In genomic region chr4:25313194-25313895, GRCh38 we compare ENCODE assay signal across 8 cellular contexts. TPM values are rescaled to one million over a fixed set of nuclear protein-coding genes. Genes with fewer than 3 reads are reported as not detected.
DNase-seq lines count a peak whose midpoint lies in the region; ATAC-seq and TF ChIP-seq lines count a peak whose summit lies in the region.

No MANE protein-coding gene starts in this region.

- H3K27me3 Mint-ChIP-seq in CD4-positive, alpha-beta T cell: peaks cover 7% of the 10 kb centered on the region
- peaks cover 0 to 7% of the 10 kb centered on the region in 2 donors for H3K27me3 Mint-ChIP-seq in natural killer cell (ENCODE audit: low read depth in 2 of 2)

- H3K27ac Mint-ChIP-seq in CD4-positive, alpha-beta T cell: peak overlapping the region; percentile 90
- peak overlapping the region; percentile 93 to 99 for H3K27ac Mint-ChIP-seq in natural killer cell

- intact Hi-C loops in CD4-positive, alpha-beta T cell (cut with DNase I, micrococcal nuclease): loop anchor here in 1 of 2 experiments (5.0 kb wide), 5 partner anchors 151 to 1544 kb away; partner anchors contain the start of genes DHX15, SEPSECS, SMIM20 and TBC1D19
- intact Hi-C loops in natural killer cell (cut with micrococcal nuclease): loop anchor here (2.0 kb wide), 1 partner anchor 153 kb away; the partner anchor contains the start of gene SEPSECS

- POLR2A ChIA-PET in CD4-positive, alpha-beta T cell (lab: Charles Lee): interaction anchor here (0.7 to 3.4 kb wide), 15 partner anchors 18 to 728 kb away, joined by 3 to 73 read pairs (median 4); partner anchors contain the start of genes DHX15, PI4K2B and SEPSECS

- no peaks in the 10 kb centered on the region for H3K9me3 Mint-ChIP-seq in CD4-positive, alpha-beta T cell
- H3K9me3 Mint-ChIP-seq in natural killer cell: no peaks in the 10 kb centered on the region

- H3K36me3 Mint-ChIP-seq in CD4-positive, alpha-beta T cell (ENCODE audit: low read depth): peaks cover 50% of the 10 kb centered on the region
- H3K36me3 Mint-ChIP-seq in natural killer cell: no peaks in the 10 kb centered on the region

- ATAC-seq in CD4-positive, alpha-beta T cell (ENCODE audit: poor library complexity): no peak
- no peak for ATAC-seq in natural killer cell
- no peak for ATAC-seq in HG03432 (IDR thresholded peaks at IDR 0.05; ENCODE audit: unreplicated experiment)
- no peak for ATAC-seq in HG03159 (IDR thresholded peaks at IDR 0.05; ENCODE audit: unreplicated experiment)

- H3K4me1 Mint-ChIP-seq in CD4-positive, alpha-beta T cell (ENCODE audit: low read depth): peaks cover 16% of the 10 kb centered on the region
- H3K4me1 Mint-ChIP-seq in natural killer cell: peaks cover 12 to 18% of the 10 kb centered on the region in 2 donors

- H3K27ac ChIP-seq in CD4-positive, alpha-beta T cell (ENCODE audit: low read depth, low read length): peak overlapping the region; percentile 40

- TF ChIP-seq CTCF in CD4-positive, alpha-beta T cell (IDR thresholded peaks at IDR 0.05): no peak
- no peak for TF ChIP-seq CTCF in natural killer cell (IDR thresholded peaks at IDR 0.05)

- CTCF ChIA-PET in CD4-positive, alpha-beta T cell (lab: Charles Lee): interaction anchor here (0.7 to 2.9 kb wide), 31 partner anchors 9 to 1616 kb away, joined by 3 to 71 read pairs (median 5); partner anchors contain the start of genes ANAPC4, DHX15, PI4K2B and SEPSECS

- no peak for DNase-seq in CD4-positive, alpha-beta T cell
- DNase-seq in M059J (ENCODE audit: low read depth): peak; percentile 15
- DNase-seq in dermis blood vessel endothelial cell: peak; percentile 35
- no peak for DNase-seq in natural killer cell
- DNase-seq in NCI-H2081 treated with DMSO at 0.1 percent for 48 hours (lab: John Stamatoyannopoulos, UW): no peak
- DNase-seq in midbrain (lab: John Stamatoyannopoulos, UW): no peak

- no peaks in the 10 kb centered on the region for H3K27me3 ChIP-seq in CD4-positive, alpha-beta T cell (ENCODE audit: control insufficient read depth, insufficient read depth, low read length)

- H3K9me3 ChIP-seq in CD4-positive, alpha-beta T cell (ENCODE audit: control insufficient read depth, low read length): no peaks in the 10 kb centered on the region

- H3K4me3 Mint-ChIP-seq in CD4-positive, alpha-beta T cell: peak overlapping the region; percentile 97
- peak overlapping the region; percentile 99 for H3K4me3 Mint-ChIP-seq in natural killer cell

RNA-seq across cellular contexts. Expression of gene ZCCHC4, which starts 0.8 kb away (rescaled TPM):
- total RNA-seq in CD4-positive, alpha-beta T cell: 1 to 10 TPM; 6.4 to 6.7 TPM
- total RNA-seq in M059J (2014; rRNA removed; shearing (Covaris generic)): 10.3 and 15.9 TPM in 2 replicates
- total RNA-seq in dermis blood vessel endothelial cell (8.3 and 8.8 TPM in 2 replicates), natural killer cell (10 to 100 TPM in 2 of 3 donors, 1 to 10 TPM in 1; 9.4 to 12.0 (median 10.9) TPM)

Comparison
In these comparisons a context has a peak if more than half of its experiments do, and no peak if none do; other contexts are left out.
1. DNase-seq: peak in M059J (single experiment) and dermis blood vessel endothelial cell (single experiment); none in CD4-positive, alpha-beta T cell (0 of 10), natural killer cell (single experiment), NCI-H2081 treated with DMSO at 0.1 percent for 48 hours (single experiment) and midbrain (single experiment).